21 cellular contexts compared by ENCODE assay signal in genomic region chr3:183148056-183148455, GRCh38. TPM values are rescaled to one million over a fixed set of nuclear protein-coding genes. Genes with fewer than 3 reads are reported as not detected.
DNase-seq lines count a peak whose midpoint lies in the region; ATAC-seq and TF ChIP-seq lines count a peak whose summit lies in the region.
"Had no signal": no experiment of that assay in that cellular context is flagged by ENCODE, and none has a peak within 500 bp of the region (broad histone marks: within the 10 kb centered on the region; RNA-seq: fewer than 3 reads in every experiment).

No MANE protein-coding gene starts in this region.

- no peaks in the 10 kb centered on the region for H3K36me3 Mint-ChIP-seq in activated T-cell treated with anti-CD3 and anti-CD28 coated beads, Interleukin-2, amount 50 U/mL, for 72 hours (ENCODE audit: insufficient read depth in 2 of 2)
- peaks cover 24% of the 10 kb centered on the region for H3K36me3 Mint-ChIP-seq in activated CD8-positive, alpha-beta memory T cell treated with anti-CD3 and anti-CD28 coated beads, Interleukin-2, amount 10 ng/mL, durations not matched to agents 7 days and 5 days
- H3K36me3 Mint-ChIP-seq: type B pancreatic cell had no signal

- H3K4me3 ChIP-seq in AG09309 (ENCODE audit: control insufficient read depth, low read depth, low read length) = no peak overlapping the region
- H3K4me3 ChIP-seq in IMR-90 (ENCODE audit: insufficient read depth, low read depth, low read length) = no peak overlapping the region
- no peak overlapping the region for H3K4me3 ChIP-seq in astrocyte of the spinal cord (ENCODE audit: low read depth, low read length)
- H3K4me3 ChIP-seq: adrenal gland, left ventricle myocardium inferior, SJSA1 had no signal

- no peak overlapping the region for H2BK20ac ChIP-seq in IMR-90 (ENCODE audit: low read depth, low read length)

- no peak overlapping the region for H3K27ac Mint-ChIP-seq in activated T-cell treated with anti-CD3 and anti-CD28 coated beads, Interleukin-2, amount 50 U/mL, for 72 hours
- H3K27ac Mint-ChIP-seq in activated CD8-positive, alpha-beta memory T cell treated with anti-CD3 and anti-CD28 coated beads, Interleukin-2, amount 10 ng/mL, durations not matched to agents 7 days and 5 days = no peak overlapping the region
- H3K27ac Mint-ChIP-seq: CD8-positive, alpha-beta memory T cell; IgD-negative memory B cell; stimulated activated naive CD8-positive, alpha-beta T cell treated with anti-CD3 and anti-CD28 coated beads, Interleukin-15, Interleukin-2, amounts not matched to agents 100 ng/mL and 50 ng/mL, for 24 hours; type B pancreatic cell had no signal

- dilution Hi-C loops in IMR-90 (cut with HindIII; ENCODE audit: low sequenced_read_pairs, unreplicated experiment) = no loop called here

- H3K9me1 ChIP-seq in IMR-90 (ENCODE audit: insufficient read depth, low read length) = no peaks in the 10 kb centered on the region

- no peak overlapping the region for H2AFZ ChIP-seq in IMR-90 (replicated peaks; ENCODE audit: low read length, poor library complexity)

- no peaks in the 10 kb centered on the region for H4K20me1 ChIP-seq in IMR-90 (ENCODE audit: insufficient read depth, low read length)

- no CpG with 5 or more reads among the region's 4 CpGs for WGBS in IMR-90 (ENCODE audit: extremely low coverage in 2 of 2, insufficient read length in 1 of 2), 2 experiments

- H3K4me3 Mint-ChIP-seq in activated T-cell treated with anti-CD3 and anti-CD28 coated beads, Interleukin-2, amount 50 U/mL, for 72 hours = no peak overlapping the region
- no peak overlapping the region for H3K4me3 Mint-ChIP-seq in activated CD8-positive, alpha-beta memory T cell treated with anti-CD3 and anti-CD28 coated beads, Interleukin-2, amount 10 ng/mL, durations not matched to agents 7 days and 5 days
- H3K4me3 Mint-ChIP-seq: CD8-positive, alpha-beta memory T cell; IgD-negative memory B cell; stimulated activated naive CD8-positive, alpha-beta T cell treated with anti-CD3 and anti-CD28 coated beads, Interleukin-15, Interleukin-2, amounts not matched to agents 100 ng/mL and 50 ng/mL, for 24 hours; type B pancreatic cell had no signal

- no peak overlapping the region for H3K18ac ChIP-seq in IMR-90 (ENCODE audit: low read depth, low read length)

- H2BK5ac ChIP-seq in IMR-90 (ENCODE audit: low read depth, low read length, poor library complexity, severe bottlenecking) = no peak overlapping the region

- BruUV-seq in IMR-90 (replicated peaks; lab: Mats Ljungman, UMichigan) = no TSS peak

- H3K27ac ChIP-seq in IMR-90 (ENCODE audit: insufficient read depth, low read length) = no peak overlapping the region
- H3K27ac ChIP-seq: adrenal gland, left ventricle myocardium inferior, neutrophil, SJSA1 had no signal

- H3K14ac ChIP-seq in IMR-90 (replicated peaks; ENCODE audit: low read depth, low read length) = no peak overlapping the region

- H2BK15ac ChIP-seq in IMR-90 (ENCODE audit: low read depth, low read length) = no peak overlapping the region

- no peaks in the 10 kb centered on the region for H3K27me3 Mint-ChIP-seq in activated T-cell treated with anti-CD3 and anti-CD28 coated beads, Interleukin-2, amount 50 U/mL, for 72 hours (ENCODE audit: low read depth)
- no peaks in the 10 kb centered on the region for H3K27me3 Mint-ChIP-seq in activated CD8-positive, alpha-beta memory T cell treated with anti-CD3 and anti-CD28 coated beads, Interleukin-2, amount 10 ng/mL, durations not matched to agents 7 days and 5 days
- H3K27me3 Mint-ChIP-seq: stimulated activated naive CD8-positive, alpha-beta T cell treated with anti-CD3 and anti-CD28 coated beads, Interleukin-15, Interleukin-2, amounts not matched to agents 100 ng/mL and 50 ng/mL, for 24 hours; type B pancreatic cell had no signal

- in situ Hi-C loops in IMR-90 (cut with MboI; ENCODE audit: low sequenced_read_pairs) (no loop called here), astrocyte of the spinal cord (cut with HindIII; ENCODE audit: low sequenced_read_pairs) (no loop called here)

- H3K4ac ChIP-seq in IMR-90 (ENCODE audit: low read depth, low read length) = no peak overlapping the region

- no peak overlapping the region for H3K4me2 ChIP-seq in IMR-90 (ENCODE audit: low read depth, low read length)

- no peak for TF ChIP-seq RAD21 in IMR-90 (IDR thresholded peaks at IDR 0.05; ENCODE audit: low read length)

- ATAC-seq in IMR-90 (ENCODE audit: low read depth) (peak; percentile 46; the same call in 1 of the 2 replicates), HG03025 (IDR thresholded peaks at IDR 0.05; ENCODE audit: low FRiP score, unreplicated experiment) (no peak)
- no peak for ATAC-seq in activated T-cell treated with anti-CD3 and anti-CD28 coated beads, Interleukin-2, amount 50 U/mL, for 72 hours (replicated peaks in 1 of 2)
- no peak for ATAC-seq in activated CD8-positive, alpha-beta memory T cell treated with anti-CD3 and anti-CD28 coated beads, Interleukin-2, amount 10 ng/mL, durations not matched to agents 7 days and 5 days

- no peaks in the 10 kb centered on the region for H3K9me3 ChIP-seq in IMR-90 (ENCODE audit: control insufficient read depth, insufficient read depth, low read length)
- H3K9me3 ChIP-seq: adrenal gland, left ventricle myocardium inferior, neutrophil, SJSA1 had no signal

- no peak overlapping the region for H4K91ac ChIP-seq in IMR-90 (ENCODE audit: insufficient read depth, low read depth, low read length)

- H3K56ac ChIP-seq in IMR-90 (ENCODE audit: extremely low read depth, insufficient read depth, low read length) = no peak overlapping the region

- no peak for TF ChIP-seq POLR2A in IMR-90 (IDR thresholded peaks at IDR 0.05; ENCODE audit: low read depth, low read length)

- intact Hi-C loops in IMR-90 (cut with micrococcal nuclease) = no loop called here

- TF ChIP-seq CTCF in AG09309 (IDR thresholded peaks at IDR 0.05; ENCODE audit: control insufficient read depth, insufficient read depth, low read depth, low read length, missing control alignments) = no peak
- no peak for TF ChIP-seq CTCF in IMR-90 (conservative IDR thresholded peaks at IDR 0.05; ENCODE audit: low read depth, low read length)
- no peak for TF ChIP-seq CTCF in astrocyte of the spinal cord (IDR thresholded peaks at IDR 0.05; ENCODE audit: low read depth, low read length)

- H3K9me3 Mint-ChIP-seq in activated T-cell treated with anti-CD3 and anti-CD28 coated beads, Interleukin-2, amount 50 U/mL, for 72 hours = no peaks in the 10 kb centered on the region
- H3K9me3 Mint-ChIP-seq in activated CD8-positive, alpha-beta memory T cell treated with anti-CD3 and anti-CD28 coated beads, Interleukin-2, amount 10 ng/mL, durations not matched to agents 7 days and 5 days (ENCODE audit: low read depth) = no peaks in the 10 kb centered on the region
- H3K9me3 Mint-ChIP-seq: CD8-positive, alpha-beta memory T cell; stimulated activated naive CD8-positive, alpha-beta T cell treated with anti-CD3 and anti-CD28 coated beads, Interleukin-15, Interleukin-2, amounts not matched to agents 100 ng/mL and 50 ng/mL, for 24 hours; type B pancreatic cell had no signal

- no peak overlapping the region for H3K9ac ChIP-seq in IMR-90 (ENCODE audit: low read depth, low read length)

- H3K27me3 ChIP-seq in IMR-90 (ENCODE audit: control insufficient read depth, insufficient read depth, low read length) = peaks cover 28% of the 10 kb centered on the region
- H3K27me3 ChIP-seq: adrenal gland, neutrophil had no signal

- H3K36me3 ChIP-seq in IMR-90 (ENCODE audit: control insufficient read depth, insufficient read depth, low read length) = no peaks in the 10 kb centered on the region
- H3K36me3 ChIP-seq: adrenal gland, left ventricle myocardium inferior, neutrophil, SJSA1 had no signal

- no peak overlapping the region for H4K5ac ChIP-seq in IMR-90 (ENCODE audit: low read depth, low read length)

- no peak overlapping the region for H2AK9ac ChIP-seq in IMR-90 (replicated peaks; ENCODE audit: low read depth, low read length, poor library complexity)

- H3K4me1 ChIP-seq in IMR-90 (ENCODE audit: control insufficient read depth, insufficient read depth, low read length) = no peaks in the 10 kb centered on the region; the same call in 1 of the 2 replicates
- H3K4me1 ChIP-seq: adrenal gland, left ventricle myocardium inferior, SJSA1 had no signal

- no peak overlapping the region for H2AK5ac ChIP-seq in IMR-90 (ENCODE audit: low read depth, low read length)

- POLR2A ChIA-PET in IMR-90 (lab: Charles Lee; ENCODE audit: unreplicated experiment) = no interaction called here

- DNase-seq in AG09309 (ENCODE audit: low read depth) (peak; percentile 45), IMR-90 (peak; percentile 66), astrocyte of the spinal cord (ENCODE audit: low read depth, low spot score) (peak; percentile 88), glomerular visceral epithelial cell (ENCODE audit: extremely low spot score) (peak; percentile 49), NCI-H2227 (lab: John Stamatoyannopoulos, UW; ENCODE audit: unreplicated experiment) (no peak)
- no peak for DNase-seq in activated T-cell treated with anti-CD3 and anti-CD28 coated beads, Interleukin-2, amount 50 U/mL, for 72 hours
- DNase-seq in activated CD8-positive, alpha-beta memory T cell treated with anti-CD3 and anti-CD28 coated beads, Interleukin-2, amount 10 ng/mL, durations not matched to agents 7 days and 5 days = no peak
- DNase-seq: ACHN; adrenal gland; CD8-positive, alpha-beta memory T cell; DMS79; left ventricle myocardium inferior; NCI-H1092; NCI-H774; retina had no signal

- H2BK120ac ChIP-seq in IMR-90 (ENCODE audit: low read depth, low read length) = no peak overlapping the region

- CTCF ChIA-PET in IMR-90 (lab: Yijun Ruan, JAX) = interaction anchor here (0.6 kb wide), 1 partner anchor 32 kb away, joined by 4 read pairs; no protein-coding TSS in a partner anchor
- CTCF ChIA-PET in activated CD8-positive, alpha-beta memory T cell treated with anti-CD3 and anti-CD28 coated beads, Interleukin-2, amount 10 ng/mL, durations not matched to agents 7 days and 5 days (lab: Charles Lee) = no interaction called here

- H3K23ac ChIP-seq in IMR-90 (ENCODE audit: low read depth, low read length) = no peak overlapping the region

- no peaks in the 10 kb centered on the region for H3K4me1 Mint-ChIP-seq in activated T-cell treated with anti-CD3 and anti-CD28 coated beads, Interleukin-2, amount 50 U/mL, for 72 hours (ENCODE audit: low read depth)
- H3K4me1 Mint-ChIP-seq in activated CD8-positive, alpha-beta memory T cell treated with anti-CD3 and anti-CD28 coated beads, Interleukin-2, amount 10 ng/mL, durations not matched to agents 7 days and 5 days = no peaks in the 10 kb centered on the region
- H3K4me1 Mint-ChIP-seq: CD8-positive, alpha-beta memory T cell had no signal

- H3K79me1 ChIP-seq in IMR-90 (ENCODE audit: low read depth in 1 of 2, low read length in 2 of 2) = no peaks in the 10 kb centered on the region

- no peak overlapping the region for H4K8ac ChIP-seq in IMR-90 (ENCODE audit: low read depth in 2 of 2, low read length in 2 of 2)

RNA-seq across cellular contexts. Expression of gene LAMP3, which starts 14.5 kb away (rescaled TPM):
- total RNA-seq in IMR-90 (2012; rRNA removed) = under 0.01 TPM in 1 of 2 replicates, not detected in the other
- 0.02 and 0.03 TPM in 2 replicates for polyA plus RNA-seq in IMR-90 (2012; rRNA removed)
- polyA plus RNA-seq in IMR-90 (2012; cell fraction: cytosol; rRNA removed) = 0.01 TPM in 2 replicates
- 0.09 TPM in 1 of 2 replicates, not detected in the other for polyA plus RNA-seq in IMR-90 (2012; cell fraction: nucleus; rRNA removed; ENCODE audit: low replicate concordance)
- 10 to 100 TPM; 14.7 to 19.8 TPM for total RNA-seq in activated T-cell treated with anti-CD3 and anti-CD28 coated beads, Interleukin-2, amount 50 U/mL, for 72 hours
- 10 to 100 TPM; 10.6 to 21.5 TPM for total RNA-seq in activated CD8-positive, alpha-beta memory T cell treated with anti-CD3 and anti-CD28 coated beads, Interleukin-2, amount 10 ng/mL, durations not matched to agents 7 days and 5 days
- total RNA-seq: left ventricle myocardium inferior, SJSA1 had no signal

RNA-seq across cellular contexts. Expression of gene MCCC1, which starts 48.8 kb away (rescaled TPM):
- total RNA-seq in IMR-90 (2012; rRNA removed) = 17.9 and 18.3 TPM in 2 replicates
- polyA plus RNA-seq in IMR-90 (2012; rRNA removed) = 11.3 and 14.2 TPM in 2 replicates
- 6.7 and 9.1 TPM in 2 replicates for polyA plus RNA-seq in IMR-90 (2012; cell fraction: cytosol; rRNA removed)
- polyA plus RNA-seq in IMR-90 (2012; cell fraction: nucleus; rRNA removed; ENCODE audit: low replicate concordance) = 5.4 and 24.3 TPM in 2 replicates
- 10 to 100 TPM; 35.5 to 40.8 TPM for total RNA-seq in activated T-cell treated with anti-CD3 and anti-CD28 coated beads, Interleukin-2, amount 50 U/mL, for 72 hours
- 10 to 100 TPM; 30.8 to 44.7 TPM for total RNA-seq in activated CD8-positive, alpha-beta memory T cell treated with anti-CD3 and anti-CD28 coated beads, Interleukin-2, amount 10 ng/mL, durations not matched to agents 7 days and 5 days

Comparison
In these comparisons a context has a peak if more than half of its experiments do, and no peak if none do; other contexts are left out.
1. DNase-seq: peak in AG09309 (single experiment), IMR-90 (single experiment), astrocyte of the spinal cord (single experiment) and glomerular visceral epithelial cell (single experiment); none in activated T-cell treated with anti-CD3 and anti-CD28 coated beads, Interleukin-2, amount 50 U/mL, for 72 hours (0 of 2), NCI-H2227 (single experiment) and activated CD8-positive, alpha-beta memory T cell treated with anti-CD3 and anti-CD28 coated beads, Interleukin-2, amount 10 ng/mL, durations not matched to agents 7 days and 5 days (single experiment).
2. RNA of gene LAMP3, which starts 14.5 kb away (total RNA-seq): 10.6 to 21.5 TPM in activated CD8-positive, alpha-beta memory T cell treated with anti-CD3 and anti-CD28 coated beads, Interleukin-2, amount 10 ng/mL, durations not matched to agents 7 days and 5 days and 14.7 to 19.8 TPM in activated T-cell treated with anti-CD3 and anti-CD28 coated beads, Interleukin-2, amount 50 U/mL, for 72 hours; under 0.01 TPM in IMR-90; every median in the first group is over 10 times any median in the second.